ENCODE assay signal across 14 cellular contexts in the genomic region with DNA sequence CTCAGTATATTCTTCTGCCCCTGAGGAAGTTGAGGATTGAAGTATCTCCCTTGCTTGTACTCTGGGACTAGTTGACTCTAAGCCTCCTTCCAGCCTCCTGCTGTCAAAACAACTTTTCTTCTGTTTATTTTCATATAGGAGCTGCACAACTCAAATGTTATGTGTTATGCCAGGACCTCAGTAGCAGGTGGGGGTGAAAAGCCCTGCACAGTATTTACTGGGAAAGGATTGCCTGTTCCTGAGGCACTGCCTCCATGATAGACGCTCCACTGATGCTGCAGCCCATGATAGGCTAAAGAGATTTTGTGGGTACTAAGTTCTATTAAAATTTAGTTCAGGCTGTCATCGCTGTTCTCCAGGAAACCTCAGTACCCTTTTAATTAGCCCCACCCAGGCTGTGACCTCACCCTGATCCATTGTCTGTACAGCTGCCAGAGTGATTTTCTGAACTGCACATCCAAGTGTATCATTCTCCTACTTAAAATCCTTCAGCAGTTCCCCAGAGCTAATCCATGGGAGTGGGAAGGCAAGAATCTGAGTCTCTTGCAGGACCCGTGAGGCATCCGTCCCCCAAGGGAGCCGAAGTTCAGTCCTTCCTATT. TPM values are rescaled to one million over a fixed set of nuclear protein-coding genes. Genes with fewer than 3 reads are reported as not detected.
A peak's percentile ranks its signal among the peaks of the same experiment; 100 is the strongest.
DNase-seq lines count a peak whose midpoint lies in the region; ATAC-seq and TF ChIP-seq lines count a peak whose summit lies in the region.
"Had no signal": no experiment of that assay in that cellular context is flagged by ENCODE, and none has a peak within 500 bp of the region (broad histone marks: within the 10 kb centered on the region; RNA-seq: fewer than 3 reads in every experiment).

No MANE protein-coding gene starts in this region.

- H3K36me3 ChIP-seq in A673 (ENCODE audit: insufficient read depth, low read length, poor library complexity, severe bottlenecking) = no peaks in the 10 kb centered on the region

- TF ChIP-seq CTCF in A673 (conservative IDR thresholded peaks at IDR 0.05; ENCODE audit: low read depth, low read length) (no peak), fibroblast of the aortic adventitia (IDR thresholded peaks at IDR 0.05; ENCODE audit: insufficient read depth, low read length) (no peak)

- H3K9me3 ChIP-seq in A673 (ENCODE audit: low read depth, low read length, poor library complexity, severe bottlenecking) = no peaks in the 10 kb centered on the region

- POLR2A ChIA-PET in A673 (lab: Charles Lee; ENCODE audit: low non-redundant PET) = no interaction called here

- H3K27me3 ChIP-seq in A673 (replicated peaks; ENCODE audit: insufficient read depth, low read depth, low read length, poor library complexity) = no peaks in the 10 kb centered on the region

- H3K4me3 ChIP-seq in A673 (ENCODE audit: low read depth, low read length, poor library complexity, severe bottlenecking) = no peak overlapping the region
- no peak overlapping the region for H3K4me3 ChIP-seq in fibroblast of the aortic adventitia (ENCODE audit: low read depth, low read length)

- BruUV-seq in A673 (replicated peaks; lab: Mats Ljungman, UMichigan) = no TSS peak

- DNase-seq in A673 (ENCODE audit: low spot score) = peak; percentile 42
- peak; percentile 52 for DNase-seq in D341Med (ENCODE audit: low spot score)
- DNase-seq in NCI-H748 treated with DMSO at 0.1 percent for 48 hours (lab: John Stamatoyannopoulos, UW) = peak; percentile 69
- DNase-seq in fibroblast of the aortic adventitia (ENCODE audit: low read depth) = peak; percentile 42
- DNase-seq in Kasumi-1 (lab: John Stamatoyannopoulos, UW) = no peak
- DNase-seq in NK-92 (lab: John Stamatoyannopoulos, UW; ENCODE audit: unreplicated experiment) = no peak
- no peak for DNase-seq in HuH-7 (ENCODE audit: low spot score)
- DNase-seq: activated CD8-positive, alpha-beta T cell treated with anti-CD3 and anti-CD28 coated beads for 36 hours; DMS53; mammary epithelial cell; NCI-H2081; OCI-M1 had no signal

- CTCF ChIA-PET in A673 (lab: Charles Lee) = interaction anchor here (0.5 kb wide), 1 partner anchor 88 kb away, joined by 7 read pairs; no protein-coding TSS in a partner anchor

- intact Hi-C loops in A673 (cut with micrococcal nuclease; ENCODE audit: unreplicated experiment) = no loop called here

- no peak for ATAC-seq in HG03025 (IDR thresholded peaks at IDR 0.05; ENCODE audit: low FRiP score, unreplicated experiment)
- ATAC-seq: activated CD8-positive, alpha-beta T cell treated with anti-CD3 and anti-CD28 coated beads for 36 hours; activated T-helper 17 cell treated with anti-CD3 and anti-CD28 coated beads, Interleukin-2, amount 50 U/mL, for 72 hours had no signal

- H3K4me1 ChIP-seq in A673 (ENCODE audit: insufficient read depth, low read length, poor library complexity, severe bottlenecking) = peaks cover 25% of the 10 kb centered on the region

- no peak overlapping the region for H3K27ac ChIP-seq in A673 (ENCODE audit: low read depth, low read length, poor library complexity, severe bottlenecking)

RNA-seq across cellular contexts. Expression of a gene that starts 52.0 kb away (rescaled TPM):
- total RNA-seq in A673 (2021) = 7.2 and 7.9 TPM in 2 replicates
- 23.9 and 38.7 TPM in 2 replicates for total RNA-seq in fibroblast of the aortic adventitia (ENCODE audit: low replicate concordance)

Comparison
In these comparisons a context has a peak if more than half of its experiments do, and no peak if none do; other contexts are left out.
1. DNase-seq: peak in A673 (single experiment), D341Med (single experiment), NCI-H748 treated with DMSO at 0.1 percent for 48 hours (single experiment) and fibroblast of the aortic adventitia (single experiment); none in Kasumi-1 (0 of 2), NK-92 (single experiment) and HuH-7 (single experiment).